ENCODE assay signal across 20 cellular contexts in genomic region chr16:15601212-15601879, GRCh38. TPM values are rescaled to one million over a fixed set of nuclear protein-coding genes. Genes with fewer than 3 reads are reported as not detected.
DNase-seq lines count a peak whose midpoint lies in the region; ATAC-seq, FAIRE-seq and TF ChIP-seq lines count a peak whose summit lies in the region.
"Had no signal": no experiment of that assay in that cellular context is flagged by ENCODE, and none has a peak within 500 bp of the region (broad histone marks: within the 10 kb centered on the region; RNA-seq: fewer than 3 reads in every experiment).

No MANE protein-coding gene starts in this region.

- CTCF ChIA-PET in H1 (lab: Charles Lee; ENCODE audit: partially characterized antibody), result interaction anchor here (0.6 to 1.6 kb wide), 4 partner anchors 18 to 62 kb away, joined by 3 to 5 read pairs (median 4); no protein-coding TSS in a partner anchor

- no peak overlapping the region for H2BK120ac ChIP-seq in H1 (replicated peaks; ENCODE audit: low read depth, low read length)

- H3K9ac ChIP-seq in H1 (replicated peaks in 1 of 4; ENCODE audit: extremely low read depth in 1 of 4, low read depth in 3 of 4, low read length in 3 of 4), result no peak overlapping the region

- no peak overlapping the region for H2BK20ac ChIP-seq in H1 (ENCODE audit: low read length)

- H3K27me3 ChIP-seq in H1 (replicated peaks in 1 of 4; ENCODE audit: control insufficient read depth in 3 of 4, extremely low read depth in 1 of 4, insufficient read depth in 3 of 4, low read length in 3 of 4) (no peaks in the 10 kb centered on the region), brain microvascular endothelial cell (replicated peaks) (no peaks in the 10 kb centered on the region)
- H3K27me3 ChIP-seq: cardiac muscle cell, right atrium auricular region had no signal

- H3K18ac ChIP-seq in H1 (ENCODE audit: extremely low read depth, low read length), result no peak overlapping the region

- H3K36me3 ChIP-seq in H1 (ENCODE audit: control insufficient read depth in 2 of 4, insufficient read depth in 4 of 4, low read length in 3 of 4) (peaks cover 14 to 37% (median 24%) of the 10 kb centered on the region in 4 experiments; a peak in 7 of 8 replicates), brain microvascular endothelial cell (replicated peaks) (peaks cover 44% of the 10 kb centered on the region)

- H4K91ac ChIP-seq in H1 (replicated peaks; ENCODE audit: insufficient read length, low read length), result no peak overlapping the region

- H3K27ac ChIP-seq in H1 (ENCODE audit: low read depth, low read length), result no peak overlapping the region
- H3K27ac ChIP-seq in brain microvascular endothelial cell, result no peak overlapping the region
- H3K27ac ChIP-seq: cardiac muscle cell, right atrium auricular region, thoracic aorta had no signal

- peaks cover 0 to 3% (median 2%) of the 10 kb centered on the region in 4 experiments; a peak in 3 of 7 replicates for H3K4me1 ChIP-seq in H1 (replicated peaks in 1 of 4; ENCODE audit: control insufficient read depth in 3 of 4, insufficient read depth in 4 of 4, low read length in 3 of 4)

- peak; percentile 11 to 27; a peak in 1 of 4 replicates for TF ChIP-seq RAD21 in H1 (IDR thresholded peaks at IDR 0.05 in 1 of 2, conservative IDR thresholded peaks at IDR 0.05 in 1 of 2; ENCODE audit: low read depth in 2 of 2, low read length in 2 of 2)

- peaks cover 2% of the 10 kb centered on the region for H3K4me1 Mint-ChIP-seq in T-helper 2 cell treated with Interferon-gamma antibody and Interleukin-4, amounts not matched to agents 5 μg/mL and 100 μg/mL, for 36 hours (ENCODE audit: low read depth)
- H3K4me1 Mint-ChIP-seq in nephron progenitor cell, result peaks cover 37% of the 10 kb centered on the region
- H3K4me1 Mint-ChIP-seq: neural crest cell had no signal

- TF ChIP-seq CTCF in H1 (IDR thresholded peaks at IDR 0.05; ENCODE audit: control extremely low read depth in 1 of 3, insufficient read depth in 1 of 3, low read depth in 1 of 3, low read length in 3 of 3), result no peak
- no peak for TF ChIP-seq CTCF in nephron progenitor cell (IDR thresholded peaks at IDR 0.05)
- TF ChIP-seq CTCF in brain microvascular endothelial cell (IDR thresholded peaks at IDR 0.05; ENCODE audit: low read depth, low read length, missing control alignments), result no peak

- no peak overlapping the region for H2AK5ac ChIP-seq in H1 (ENCODE audit: low read depth, low read length)

- ATAC-seq in HG02571 (IDR thresholded peaks at IDR 0.05; ENCODE audit: unreplicated experiment), result no peak
- ATAC-seq: activated CD8-positive, alpha-beta memory T cell treated with anti-CD3 and anti-CD28 coated beads, Interleukin-2, amount 10 ng/mL, durations not matched to agents 7 days and 5 days; activated naive CD4-positive, alpha-beta T cell treated with anti-CD3 and anti-CD28 coated beads, Interleukin-2, amount 50 U/mL, for 72 hours; Panc1 had no signal

- H3K9me3 Mint-ChIP-seq in T-helper 2 cell treated with Interferon-gamma antibody and Interleukin-4, amounts not matched to agents 5 μg/mL and 100 μg/mL, for 36 hours, result no peaks in the 10 kb centered on the region
- H3K9me3 Mint-ChIP-seq in nephron progenitor cell, result no peaks in the 10 kb centered on the region
- H3K9me3 Mint-ChIP-seq: activated naive CD4-positive, alpha-beta T cell treated with anti-CD3 and anti-CD28 coated beads, Interleukin-2, amount 50 U/mL, for 72 hours; neural crest cell had no signal

- H2BK5ac ChIP-seq in H1 (ENCODE audit: low read depth, low read length), result no peak overlapping the region; the same call in 1 of the 2 replicates

- in situ Hi-C loops in brain microvascular endothelial cell (cut with HindIII; ENCODE audit: low pct_ligation_motif_present, low sequenced_read_pairs), result no loop called here

- no peak for FAIRE-seq in H1 (lab: Jason Lieb, UNC)

- no peak for DNase-seq in T-helper 2 cell treated with Interferon-gamma antibody and Interleukin-4, amounts not matched to agents 5 μg/mL and 100 μg/mL, for 36 hours (ENCODE audit: low spot score)
- DNase-seq in T-helper 2 cell (no peak), NCI-H510A (lab: John Stamatoyannopoulos, UW) (peak; percentile 87), H1 (ENCODE audit: low read depth in 1 of 2, low spot score in 2 of 2) (peak in 1 of 2 experiments; percentile 65), nephron progenitor cell (peak; percentile 20), DMS53 treated with DMSO at 0.1 percent for 48 hours (lab: John Stamatoyannopoulos, UW; ENCODE audit: unreplicated experiment) (no peak), brain microvascular endothelial cell (no peak)
- DNase-seq: activated CD8-positive, alpha-beta memory T cell treated with anti-CD3 and anti-CD28 coated beads, Interleukin-2, amount 10 ng/mL, durations not matched to agents 7 days and 5 days; effector CD4-positive, alpha-beta T cell; GOT3; MM.1S; NCI-H524 treated with DMSO at 0.1 percent for 48 hours had no signal

- H2BK15ac ChIP-seq in H1 (ENCODE audit: low read length), result no peak overlapping the region

- POLR2A ChIA-PET in H1 (lab: Charles Lee; ENCODE audit: partially characterized antibody), result interaction anchor here (1.2 to 1.6 kb wide), 2 partner anchors 14 to 42 kb away, joined by 3 to 5 read pairs; no protein-coding TSS in a partner anchor

- H3K4ac ChIP-seq in H1 (replicated peaks; ENCODE audit: insufficient read length, low read depth, low read length), result no peak overlapping the region

- H3K9me3 ChIP-seq in H1 (ENCODE audit: insufficient read depth in 2 of 2, low read depth in 1 of 2, low read length in 1 of 2), result no peaks in the 10 kb centered on the region
- H3K9me3 ChIP-seq: right atrium auricular region, thoracic aorta had no signal

- H3K4me2 ChIP-seq in H1 (ENCODE audit: insufficient read depth in 1 of 2, low read depth in 2 of 2, low read length in 2 of 2), result no peak overlapping the region

- peaks cover 0 to 3% of the 10 kb centered on the region in 2 experiments for H4K20me1 ChIP-seq in H1 (replicated peaks in 1 of 2; ENCODE audit: control insufficient read depth in 1 of 2, insufficient read depth in 2 of 2, low read length in 2 of 2)

- H3K23me2 ChIP-seq in H1 (ENCODE audit: low read depth, low read length), result no peaks in the 10 kb centered on the region

- no peak overlapping the region for H3K56ac ChIP-seq in H1 (replicated peaks; ENCODE audit: insufficient read length, low read depth, low read length)

- TF ChIP-seq POLR2A in H1 (IDR thresholded peaks at IDR 0.05; ENCODE audit: control extremely low read depth in 1 of 2, low read depth in 2 of 2, low read length in 2 of 2), result no peak

- no peaks in the 10 kb centered on the region for H3K79me2 ChIP-seq in H1 (ENCODE audit: control insufficient read depth in 1 of 2, insufficient read depth in 2 of 2, low read length in 2 of 2)

- no peak overlapping the region for H4K8ac ChIP-seq in H1 (ENCODE audit: extremely low read depth, insufficient read depth, low read length)

- H2AFZ ChIP-seq in H1 (ENCODE audit: low read length), result no peak overlapping the region

- H3K4me3 ChIP-seq in H1 (ENCODE audit: extremely low read depth in 1 of 4, insufficient read depth in 2 of 4, low read depth in 3 of 4, low read length in 4 of 4) (no peak overlapping the region), brain microvascular endothelial cell (ENCODE audit: low read depth, low read length) (no peak overlapping the region)
- H3K4me3 ChIP-seq: cardiac muscle cell, lung, right atrium auricular region, thoracic aorta had no signal

- TF ChIP-seq EP300 in H1 (IDR thresholded peaks at IDR 0.05; ENCODE audit: borderline replicate concordance in 1 of 2, low read depth in 2 of 2, low read length in 2 of 2), result no peak

- no peaks in the 10 kb centered on the region for H3K27me3 Mint-ChIP-seq in T-helper 2 cell treated with Interferon-gamma antibody and Interleukin-4, amounts not matched to agents 5 μg/mL and 100 μg/mL, for 36 hours (ENCODE audit: low read depth)
- H3K27me3 Mint-ChIP-seq in nephron progenitor cell (ENCODE audit: low read depth, poor library complexity), result no peaks in the 10 kb centered on the region
- H3K27me3 Mint-ChIP-seq: activated CD8-positive, alpha-beta memory T cell treated with anti-CD3 and anti-CD28 coated beads, Interleukin-2, amount 10 ng/mL, durations not matched to agents 7 days and 5 days had no signal

- no peak overlapping the region for H2BK12ac ChIP-seq in H1 (ENCODE audit: low read depth, low read length)

- H3K14ac ChIP-seq in H1 (ENCODE audit: insufficient read length), result no peak overlapping the region

- H4K5ac ChIP-seq in H1 (ENCODE audit: insufficient read length, low read depth, low read length), result no peak overlapping the region

- no peak overlapping the region for H3K4me3 Mint-ChIP-seq in T-helper 2 cell treated with Interferon-gamma antibody and Interleukin-4, amounts not matched to agents 5 μg/mL and 100 μg/mL, for 36 hours
- H3K4me3 Mint-ChIP-seq in nephron progenitor cell, result no peak overlapping the region
- H3K4me3 Mint-ChIP-seq: activated CD8-positive, alpha-beta memory T cell treated with anti-CD3 and anti-CD28 coated beads, Interleukin-2, amount 10 ng/mL, durations not matched to agents 7 days and 5 days; neural crest cell had no signal

- H3K36me3 Mint-ChIP-seq in T-helper 2 cell treated with Interferon-gamma antibody and Interleukin-4, amounts not matched to agents 5 μg/mL and 100 μg/mL, for 36 hours (ENCODE audit: low read depth), result peaks cover 64% of the 10 kb centered on the region
- peaks cover 81% of the 10 kb centered on the region for H3K36me3 Mint-ChIP-seq in nephron progenitor cell (ENCODE audit: low read depth)

- WGBS in H1 (ENCODE audit: extremely low coverage in 1 of 2, insufficient coverage in 1 of 2, insufficient read length in 1 of 2, insufficient replicate concordance in 2 of 2, low coverage in 1 of 2, low lambda C conversion rate in 2 of 2, missing lambda C conversion rate in 1 of 2), 2 experiments, result 72% methylated on average over 9 of the region's 9 CpGs; no CpG with 5 or more reads in 1 of the 2 experiments

- H3K23ac ChIP-seq in H1 (ENCODE audit: insufficient read length), result no peak overlapping the region

- no peaks in the 10 kb centered on the region for H3K79me1 ChIP-seq in H1 (ENCODE audit: low read depth, low read length)

- H3K27ac Mint-ChIP-seq in T-helper 2 cell treated with Interferon-gamma antibody and Interleukin-4, amounts not matched to agents 5 μg/mL and 100 μg/mL, for 36 hours, result peak overlapping the region; percentile 4
- H3K27ac Mint-ChIP-seq in nephron progenitor cell, result peak overlapping the region; percentile 20
- H3K27ac Mint-ChIP-seq: activated CD8-positive, alpha-beta memory T cell treated with anti-CD3 and anti-CD28 coated beads, Interleukin-2, amount 10 ng/mL, durations not matched to agents 7 days and 5 days had no signal

RNA-seq across cellular contexts. Expression of gene MARF1, which starts 41.6 kb away (rescaled TPM):
- total RNA-seq in H1 (2021; fragmentation: NEBNext Ultra II Directional; extraction: Animal tissue kit (Norgen Biotek cat#: 25700)), result 25.8 and 31.4 TPM in 2 replicates
- 5.0 and 5.6 TPM in 2 replicates for polyA plus RNA-seq in H1 (2011; rRNA removed)
- polyA plus RNA-seq in H1 (2011; cell fraction: cytosol; rRNA removed), result 5.2 TPM
- polyA plus RNA-seq in H1 (2011; cell fraction: nucleus; rRNA removed), result 18.5 TPM
- 7.1 to 10.5 TPM (median 8.5 TPM) in 4 replicates for polyA plus RNA-seq in H1 (2012, experiment 1 of 2)
- 0.52 TPM for polyA plus RNA-seq in H1 (2012, experiment 2 of 2)
- polyA plus RNA-seq in H1 (2013, experiment 1 of 2), result 8.6 TPM
- polyA plus RNA-seq in H1 (2013, experiment 2 of 2), result 8.5 TPM
- polyA minus RNA-seq in H1 (2011; rRNA and poly(A)+ RNA removed), result 17.0 and 23.5 TPM in 2 replicates
- 7.2 TPM for polyA minus RNA-seq in H1 (2011; cell fraction: cytosol; rRNA and poly(A)+ RNA removed)
- 32.6 TPM for polyA minus RNA-seq in H1 (2011; cell fraction: nucleus; rRNA and poly(A)+ RNA removed)

RNA-seq across cellular contexts. Expression of gene NDE1, which starts 48.7 kb away (rescaled TPM):
- total RNA-seq in H1 (2021; fragmentation: NEBNext Ultra II Directional; extraction: Animal tissue kit (Norgen Biotek cat#: 25700)), result 41.3 and 43.5 TPM in 2 replicates
- polyA plus RNA-seq in H1 (2011; rRNA removed), result 13.3 and 15.0 TPM in 2 replicates
- 14.3 TPM for polyA plus RNA-seq in H1 (2011; cell fraction: cytosol; rRNA removed)
- polyA plus RNA-seq in H1 (2011; cell fraction: nucleus; rRNA removed), result 11.1 TPM
- 19.7 to 21.0 TPM (median 20.5 TPM) in 4 replicates for polyA plus RNA-seq in H1 (2012, experiment 1 of 2)
- polyA plus RNA-seq in H1 (2012, experiment 2 of 2), result 12.2 TPM
- polyA plus RNA-seq in H1 (2013, experiment 1 of 2), result 16.8 TPM
- 15.5 TPM for polyA plus RNA-seq in H1 (2013, experiment 2 of 2)
- polyA minus RNA-seq in H1 (2011; rRNA and poly(A)+ RNA removed), result 10.4 and 14.4 TPM in 2 replicates
- polyA minus RNA-seq in H1 (2011; cell fraction: cytosol; rRNA and poly(A)+ RNA removed), result 18.9 TPM
- polyA minus RNA-seq in H1 (2011; cell fraction: nucleus; rRNA and poly(A)+ RNA removed), result 14.2 TPM

Comparison
In these comparisons a context has a peak if more than half of its experiments do, and no peak if none do; other contexts are left out.
1. DNase-seq: peak in NCI-H510A (single experiment) and nephron progenitor cell (single experiment); none in T-helper 2 cell treated with Interferon-gamma antibody and Interleukin-4, amounts not matched to agents 5 μg/mL and 100 μg/mL, for 36 hours (single experiment), T-helper 2 cell (0 of 5), DMS53 treated with DMSO at 0.1 percent for 48 hours (single experiment) and brain microvascular endothelial cell (single experiment).